ENCODE assay signal across 18 cellular contexts in genomic region chr12:50638482-50638880, GRCh38.
DNase-seq lines count a peak whose midpoint lies in the region; ATAC-seq and TF ChIP-seq lines count a peak whose summit lies in the region.
"Had no signal": no experiment of that assay in that cellular context is flagged by ENCODE, and none has a peak within 500 bp of the region (broad histone marks: within the 10 kb centered on the region; RNA-seq: fewer than 3 reads in every experiment).

No MANE protein-coding gene starts in this region.

- POLR2A ChIA-PET in activated CD4-positive, alpha-beta memory T cell treated with anti-CD3 and anti-CD28 coated beads, Interleukin-2, amount 10 ng/mL, durations not matched to agents 7 days and 5 days (lab: Charles Lee), result interaction anchor here (1.1 to 1.8 kb wide), 3 partner anchors 126 to 134 kb away, joined by 3 to 18 read pairs (median 6); partner anchors contain the start of genes ATF1 and DIP2B

- no peak overlapping the region for H3K4me3 ChIP-seq in Karpas-422 (ENCODE audit: low read length)
- H3K4me3 ChIP-seq in RWPE2 (ENCODE audit: severe bottlenecking), result no peak overlapping the region
- H3K4me3 ChIP-seq: MG63 had no signal

- H3K27me3 Mint-ChIP-seq in Calu3 (ENCODE audit: unreplicated experiment), result no peaks in the 10 kb centered on the region
- H3K27me3 Mint-ChIP-seq in activated CD4-positive, alpha-beta memory T cell treated with anti-CD3 and anti-CD28 coated beads, Interleukin-2, amount 10 ng/mL, durations not matched to agents 7 days and 5 days, result no peaks in the 10 kb centered on the region
- H3K27me3 Mint-ChIP-seq: CD4-positive, alpha-beta memory T cell had no signal

- no peaks in the 10 kb centered on the region for H3K9me3 ChIP-seq in Karpas-422 (ENCODE audit: low read length)
- H3K9me3 ChIP-seq in RWPE2 (ENCODE audit: severe bottlenecking), result peaks cover 2% of the 10 kb centered on the region
- H3K9me3 ChIP-seq: Caco-2, MG63 had no signal

- peaks cover 74% of the 10 kb centered on the region for H3K4me1 ChIP-seq in Karpas-422 (ENCODE audit: low read length)
- peaks cover 44% of the 10 kb centered on the region for H3K4me1 ChIP-seq in RWPE2 (ENCODE audit: insufficient read depth, poor library complexity, severe bottlenecking)

- CTCF ChIA-PET in Calu3 (lab: Charles Lee), result interaction anchor here (0.7 to 1.6 kb wide), 6 partner anchors 26 to 134 kb away, joined by 3 to 10 read pairs (median 4); partner anchors contain the start of gene DIP2B
- CTCF ChIA-PET in activated CD4-positive, alpha-beta memory T cell treated with anti-CD3 and anti-CD28 coated beads, Interleukin-2, amount 10 ng/mL, durations not matched to agents 7 days and 5 days (lab: Charles Lee), result interaction anchor here (0.7 to 8.2 kb wide), 19 partner anchors 10 to 388 kb away, joined by 3 to 156 read pairs (median 4); partner anchors contain the start of genes DIP2B and SLC11A2

- peaks cover 28% of the 10 kb centered on the region for H3K4me1 Mint-ChIP-seq in Calu3 (ENCODE audit: low read depth, unreplicated experiment)
- H3K4me1 Mint-ChIP-seq in activated CD4-positive, alpha-beta memory T cell treated with anti-CD3 and anti-CD28 coated beads, Interleukin-2, amount 10 ng/mL, durations not matched to agents 7 days and 5 days, result peaks cover 32% of the 10 kb centered on the region

- no peak overlapping the region for H3K4me3 Mint-ChIP-seq in Calu3 (ENCODE audit: low read depth, unreplicated experiment)
- H3K4me3 Mint-ChIP-seq in activated CD4-positive, alpha-beta memory T cell treated with anti-CD3 and anti-CD28 coated beads, Interleukin-2, amount 10 ng/mL, durations not matched to agents 7 days and 5 days, result no peak overlapping the region
- H3K4me3 Mint-ChIP-seq: CD4-positive, alpha-beta memory T cell had no signal

- no TSS peak for BruUV-seq in Calu3 (replicated peaks; lab: Mats Ljungman, UMichigan)

- H3K4me2 ChIP-seq in Karpas-422 (ENCODE audit: low read depth, low read length, poor library complexity, severe bottlenecking), result peak overlapping the region; percentile 57

- DNase-seq in Karpas-422, result no peak
- no peak for DNase-seq in RWPE2 (ENCODE audit: low spot score)
- peak; percentile 48 for DNase-seq in cerebellar cortex (ENCODE audit: low spot score)
- DNase-seq in kidney tubule cell (ENCODE audit: low spot score), result peak; percentile 71
- no peak for DNase-seq in cerebellum (ENCODE audit: low spot score)
- DNase-seq in Calu3, result no peak
- no peak for DNase-seq in activated CD4-positive, alpha-beta memory T cell treated with anti-CD3 and anti-CD28 coated beads, Interleukin-2, amount 10 ng/mL, durations not matched to agents 7 days and 5 days
- DNase-seq: DMS 273 treated with DMSO at 0.1 percent for 48 hours; GDM1; MG63; NCI-H524 treated with DMSO at 0.1 percent for 48 hours; NK-92 treated with Interleukin-12 subunit alpha and Interleukin-12 subunit beta, amount 100 ng/mL, for 24 hours; SHP77 treated with DMSO at 0.1 percent for 48 hours had no signal

- no peak overlapping the region for H3K9ac ChIP-seq in Karpas-422 (ENCODE audit: low read length)

- H3K27ac ChIP-seq in Karpas-422 (ENCODE audit: low read length) (0 out of 2 replicates have a peak overlapping the region, but pooled peaks have one; percentile 63), RWPE2 (ENCODE audit: poor library complexity, severe bottlenecking) (peak overlapping the region; percentile 77)
- H3K27ac ChIP-seq: HL-60, RWPE1 had no signal

- no peak for ATAC-seq in RWPE2 (ENCODE audit: low read depth)
- ATAC-seq: HepG2 had no signal

- H3K9me3 Mint-ChIP-seq in Calu3 (ENCODE audit: low read depth, unreplicated experiment), result no peaks in the 10 kb centered on the region
- H3K9me3 Mint-ChIP-seq in activated CD4-positive, alpha-beta memory T cell treated with anti-CD3 and anti-CD28 coated beads, Interleukin-2, amount 10 ng/mL, durations not matched to agents 7 days and 5 days, result no peaks in the 10 kb centered on the region
- H3K9me3 Mint-ChIP-seq: CD4-positive, alpha-beta memory T cell had no signal

- no peaks in the 10 kb centered on the region for H3K9me2 ChIP-seq in Karpas-422 (replicated peaks; ENCODE audit: insufficient read depth, low read length)

- no peak overlapping the region for H3K27ac Mint-ChIP-seq in Calu3 (ENCODE audit: unreplicated experiment)
- H3K27ac Mint-ChIP-seq in activated CD4-positive, alpha-beta memory T cell treated with anti-CD3 and anti-CD28 coated beads, Interleukin-2, amount 10 ng/mL, durations not matched to agents 7 days and 5 days, result no peak overlapping the region

- no peaks in the 10 kb centered on the region for H3K27me3 ChIP-seq in Karpas-422 (ENCODE audit: low read length)
- no peaks in the 10 kb centered on the region for H3K27me3 ChIP-seq in RWPE2 (ENCODE audit: insufficient read depth, poor library complexity, severe bottlenecking)
- H3K27me3 ChIP-seq: MG63 had no signal

- TF ChIP-seq CTCF in RWPE2 (IDR thresholded peaks at IDR 0.05; ENCODE audit: poor library complexity, severe bottlenecking), result no peak
- TF ChIP-seq CTCF in Calu3 (IDR thresholded peaks at IDR 0.05; ENCODE audit: unreplicated experiment), result no peak

- intact Hi-C loops in Calu3 (cut with micrococcal nuclease; ENCODE audit: unreplicated experiment), result loop anchor here (2.0 kb wide), 2 partner anchors 20 to 134 kb away; partner anchors contain the start of gene DIP2B

- peaks cover 5% of the 10 kb centered on the region for H3K36me3 Mint-ChIP-seq in Calu3 (ENCODE audit: insufficient read depth, unreplicated experiment)
- peaks cover 11% of the 10 kb centered on the region for H3K36me3 Mint-ChIP-seq in activated CD4-positive, alpha-beta memory T cell treated with anti-CD3 and anti-CD28 coated beads, Interleukin-2, amount 10 ng/mL, durations not matched to agents 7 days and 5 days (ENCODE audit: low read depth)

- peaks cover 67% of the 10 kb centered on the region for H3K79me2 ChIP-seq in Karpas-422 (ENCODE audit: low read length)

- H4K20me1 ChIP-seq in Karpas-422 (ENCODE audit: insufficient read depth, low read depth, low read length), result no peaks in the 10 kb centered on the region

- no peaks in the 10 kb centered on the region for H3K36me3 ChIP-seq in Karpas-422 (ENCODE audit: insufficient read depth, low read length)
- H3K36me3 ChIP-seq in RWPE2 (ENCODE audit: low read depth), result peaks cover 4% of the 10 kb centered on the region
- H3K36me3 ChIP-seq: MG63 had no signal

- no peak overlapping the region for H2AFZ ChIP-seq in Karpas-422 (ENCODE audit: low read length)

Comparison
In these comparisons a context has a peak if more than half of its experiments do, and no peak if none do; other contexts are left out.
1. DNase-seq: peak in cerebellar cortex (single experiment) and kidney tubule cell (single experiment); none in Karpas-422 (single experiment), RWPE2 (single experiment), cerebellum (single experiment), Calu3 (single experiment) and activated CD4-positive, alpha-beta memory T cell treated with anti-CD3 and anti-CD28 coated beads, Interleukin-2, amount 10 ng/mL, durations not matched to agents 7 days and 5 days (single experiment).